In the genomic region with DNA sequence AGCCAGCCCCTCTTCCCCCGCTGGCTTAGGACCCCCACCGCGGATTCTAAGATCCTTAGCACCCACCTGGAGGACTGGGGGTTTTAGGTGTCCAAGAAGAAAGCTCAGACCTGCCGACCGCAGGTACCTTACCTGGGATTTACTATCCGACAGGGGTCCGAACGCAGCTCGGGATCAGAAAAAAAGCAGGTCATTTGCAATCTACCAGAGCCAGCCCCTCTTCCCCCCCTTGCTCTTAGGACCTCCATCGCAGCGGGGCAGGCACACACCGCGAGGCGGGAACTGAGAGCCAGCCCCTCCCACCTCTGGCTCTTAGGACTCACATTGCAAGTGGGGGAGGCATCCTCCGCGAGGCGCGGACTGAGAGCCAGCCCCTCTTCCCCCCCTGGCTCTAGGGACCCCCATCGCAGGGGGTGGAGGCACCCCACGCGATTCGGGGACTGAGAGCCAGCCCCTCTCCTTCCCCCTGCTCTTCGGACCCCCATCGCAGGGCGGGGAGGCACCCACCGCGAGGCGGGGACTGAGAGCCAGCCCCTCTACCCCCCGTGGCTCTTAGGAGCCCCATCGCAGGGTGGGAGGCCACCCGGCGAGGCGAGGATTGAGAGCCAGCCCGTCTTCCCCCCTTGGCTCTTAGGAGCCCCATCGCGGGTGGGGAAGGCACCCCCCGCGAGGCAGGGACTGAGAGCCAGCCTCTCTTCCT, we compare ENCODE assay signal across 8 cellular contexts. TPM values are rescaled to one million over a fixed set of nuclear protein-coding genes. Genes with fewer than 3 reads are reported as not detected.
DNase-seq lines count a peak whose midpoint lies in the region; ATAC-seq and TF ChIP-seq lines count a peak whose summit lies in the region.

No MANE protein-coding gene starts in this region.

- TF ChIP-seq EP300 in sigmoid colon (IDR thresholded peaks at IDR 0.05): no peak

- TF ChIP-seq CTCF in WERI-Rb-1 (IDR thresholded peaks at IDR 0.05; ENCODE audit: low read depth, low read length): no peak
- TF ChIP-seq CTCF in heart left ventricle (IDR thresholded peaks at IDR 0.05): no peak
- TF ChIP-seq CTCF in sigmoid colon (IDR thresholded peaks at IDR 0.05): no peak

- ATAC-seq in heart left ventricle: peak in 2 of 4 donors; percentile 33 to 60
- ATAC-seq in GM21423 (IDR thresholded peaks at IDR 0.05; ENCODE audit: unreplicated experiment): no peak

- intact Hi-C loops in heart left ventricle (cut with DNase I) (loop anchor here in 2 of 10 donors (5.0 to 10.0 kb wide), 3 partner anchors 116 to 156 kb away; no protein-coding TSS in a partner anchor), sigmoid colon (cut with DNase I) (loop anchor here (10.0 kb wide), 1 partner anchor 156 kb away; no protein-coding TSS in a partner anchor)

- no peaks in the 10 kb centered on the region for H3K27me3 ChIP-seq in WERI-Rb-1 (ENCODE audit: insufficient read depth, low read depth, severe bottlenecking)
- peaks cover 2 to 50% (median 22%) of the 10 kb centered on the region in 9 donors for H3K27me3 ChIP-seq in heart left ventricle
- peaks cover 0 to 45% (median 16%) of the 10 kb centered on the region in 3 donors for H3K27me3 ChIP-seq in sigmoid colon

- H3K27ac ChIP-seq in WERI-Rb-1: no peak overlapping the region
- no peak overlapping the region for H3K27ac ChIP-seq in heart left ventricle
- H3K27ac ChIP-seq in sigmoid colon: no peak overlapping the region

- H3K36me3 ChIP-seq in WERI-Rb-1: no peaks in the 10 kb centered on the region
- no peaks in the 10 kb centered on the region for H3K36me3 ChIP-seq in heart left ventricle
- H3K36me3 ChIP-seq in sigmoid colon: no peaks in the 10 kb centered on the region

- peak; percentile 56 for DNase-seq in activated T-cell treated with anti-CD3 and anti-CD28 coated beads, Interleukin-2, amount 50 U/mL, for 1 hour
- DNase-seq in activated T-cell treated with anti-CD3 and anti-CD28 coated beads for 4 hours (no peak), NCI-H1092 (lab: John Stamatoyannopoulos, UW) (peak; percentile 71), WERI-Rb-1 (peak; percentile 62), heart left ventricle (peak in 1 of 5 donors; percentile 61), sigmoid colon (no peak), GM19238 (ENCODE audit: insufficient read length, low spot score) (no peak)

- no peaks in the 10 kb centered on the region for H3K9me3 ChIP-seq in WERI-Rb-1 (ENCODE audit: severe bottlenecking)
- no peaks in the 10 kb centered on the region for H3K9me3 ChIP-seq in heart left ventricle
- H3K9me3 ChIP-seq in sigmoid colon: no peaks in the 10 kb centered on the region

- peak overlapping the region; percentile 88 for H3K4me3 ChIP-seq in WERI-Rb-1 (ENCODE audit: low read depth, low read length)
- peak overlapping the region in 8 of 12 donors; percentile 5 to 45 (median 34) for H3K4me3 ChIP-seq in heart left ventricle
- peak overlapping the region; percentile 21 to 38 (median 30) for H3K4me3 ChIP-seq in sigmoid colon

- TF ChIP-seq POLR2A in heart left ventricle (IDR thresholded peaks at IDR 0.05) (no peak), sigmoid colon (IDR thresholded peaks at IDR 0.05) (no peak)

- H3K4me1 ChIP-seq in heart left ventricle (peaks cover 0 to 27% (median 12%) of the 10 kb centered on the region in 12 donors), sigmoid colon (peaks cover 0 to 33% (median 29%) of the 10 kb centered on the region in 4 donors)

- 12 to 30% (median 27%) methylated on average over 24 to 38 of the region's 38 CpGs for WGBS in heart left ventricle, 4 donors
- 8 to 27% methylated on average over 38 of the region's 38 CpGs for WGBS in sigmoid colon, 2 donors

RNA-seq across cellular contexts. Expression of a gene that starts 45.3 kb away (rescaled TPM):
- total RNA-seq in heart left ventricle (10 to 100 TPM in 1 of 9 donors, 1 to 10 TPM in 8; 2.3 to 15.1 (median 6.9) TPM), sigmoid colon (10 to 100 TPM in 2 of 4 donors, 1 to 10 TPM in 2; 3.6 to 20.6 (median 11.6) TPM)
- polyA plus RNA-seq in heart left ventricle (1 to 10 TPM; 6.4 to 8.0 TPM), sigmoid colon (10 to 100 TPM in 1 of 3 donors, 1 to 10 TPM in 2; 6.6 to 31.4 (median 6.9) TPM)

Comparison
In these comparisons a context has a peak if more than half of its experiments do, and no peak if none do; other contexts are left out.
1. DNase-seq: peak in activated T-cell treated with anti-CD3 and anti-CD28 coated beads, Interleukin-2, amount 50 U/mL, for 1 hour (single experiment), NCI-H1092 (single experiment) and WERI-Rb-1 (single experiment); none in activated T-cell treated with anti-CD3 and anti-CD28 coated beads for 4 hours (single experiment), sigmoid colon (single experiment) and GM19238 (single experiment).
2. H3K4me3 ChIP-seq: peak in every context shown above with its lines; median percentile 88 in WERI-Rb-1; 34 in heart left ventricle; 30 in sigmoid colon.